ENCODE assay signal across 1 cellular context in the genomic region with DNA sequence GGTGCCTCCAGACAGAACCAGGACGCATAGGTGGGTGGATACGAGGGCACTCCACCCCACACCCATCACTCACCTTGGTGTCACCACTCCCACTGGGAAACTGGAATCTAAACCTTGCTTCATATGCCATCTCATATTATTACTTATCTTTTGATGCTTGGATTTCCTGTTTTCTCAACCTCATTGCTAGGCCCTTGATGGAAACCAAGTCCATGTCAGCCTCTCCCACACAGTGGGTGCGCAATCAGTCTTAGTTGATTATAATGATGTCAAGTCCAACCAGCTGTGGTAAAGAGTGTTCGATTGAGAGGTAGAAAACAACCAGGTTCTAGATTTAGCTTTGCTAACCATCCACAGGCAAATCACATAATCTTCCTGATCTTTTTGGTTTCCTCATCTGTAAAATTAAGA.
TF ChIP-seq lines count a peak whose summit lies in the region.

No MANE protein-coding gene starts in this region.

TF ChIP-seq in IMR-90, 13 proteins besides CTCF, POLR2A, EP300 and RAD21 (continued from another document):
- no peak for TF ChIP-seq MXI1 (IDR thresholded peaks at IDR 0.05; ENCODE audit: borderline replicate concordance, low read depth, low read length)
- TF ChIP-seq BHLHE40 (IDR thresholded peaks at IDR 0.05; ENCODE audit: low read depth, low read length), result no peak
- TF ChIP-seq, protein P1, sequence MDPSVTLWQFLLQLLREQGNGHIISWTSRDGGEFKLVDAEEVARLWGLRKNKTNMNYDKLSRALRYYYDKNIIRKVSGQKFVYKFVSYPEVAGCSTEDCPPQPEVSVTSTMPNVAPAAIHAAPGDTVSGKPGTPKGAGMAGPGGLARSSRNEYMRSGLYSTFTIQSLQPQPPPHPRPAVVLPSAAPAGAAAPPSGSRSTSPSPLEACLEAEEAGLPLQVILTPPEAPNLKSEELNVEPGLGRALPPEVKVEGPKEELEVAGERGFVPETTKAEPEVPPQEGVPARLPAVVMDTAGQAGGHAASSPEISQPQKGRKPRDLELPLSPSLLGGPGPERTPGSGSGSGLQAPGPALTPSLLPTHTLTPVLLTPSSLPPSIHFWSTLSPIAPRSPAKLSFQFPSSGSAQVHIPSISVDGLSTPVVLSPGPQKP (IDR thresholded peaks at IDR 0.05; ENCODE audit: borderline replicate concordance, low read depth, low read length), result no peak
- TF ChIP-seq, protein P2, sequence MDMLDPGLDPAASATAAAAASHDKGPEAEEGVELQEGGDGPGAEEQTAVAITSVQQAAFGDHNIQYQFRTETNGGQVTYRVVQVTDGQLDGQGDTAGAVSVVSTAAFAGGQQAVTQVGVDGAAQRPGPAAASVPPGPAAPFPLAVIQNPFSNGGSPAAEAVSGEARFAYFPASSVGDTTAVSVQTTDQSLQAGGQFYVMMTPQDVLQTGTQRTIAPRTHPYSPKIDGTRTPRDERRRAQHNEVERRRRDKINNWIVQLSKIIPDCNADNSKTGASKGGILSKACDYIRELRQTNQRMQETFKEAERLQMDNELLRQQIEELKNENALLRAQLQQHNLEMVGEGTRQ (IDR thresholded peaks at IDR 0.05; ENCODE audit: low read depth, low read length), result no peak
- TF ChIP-seq RCOR1 (IDR thresholded peaks at IDR 0.05; ENCODE audit: insufficient replicate concordance, low read length), result no peak
